Comparison of ENCODE assay signal across 1 cellular context in genomic region chr11:120182790-120183491, GRCh38.
TF ChIP-seq lines count a peak whose summit lies in the region.

No MANE protein-coding gene starts in this region.

TF ChIP-seq in GM23338, 12 proteins besides CTCF, POLR2A, EP300 and RAD21:
- TF ChIP-seq, protein P1, sequence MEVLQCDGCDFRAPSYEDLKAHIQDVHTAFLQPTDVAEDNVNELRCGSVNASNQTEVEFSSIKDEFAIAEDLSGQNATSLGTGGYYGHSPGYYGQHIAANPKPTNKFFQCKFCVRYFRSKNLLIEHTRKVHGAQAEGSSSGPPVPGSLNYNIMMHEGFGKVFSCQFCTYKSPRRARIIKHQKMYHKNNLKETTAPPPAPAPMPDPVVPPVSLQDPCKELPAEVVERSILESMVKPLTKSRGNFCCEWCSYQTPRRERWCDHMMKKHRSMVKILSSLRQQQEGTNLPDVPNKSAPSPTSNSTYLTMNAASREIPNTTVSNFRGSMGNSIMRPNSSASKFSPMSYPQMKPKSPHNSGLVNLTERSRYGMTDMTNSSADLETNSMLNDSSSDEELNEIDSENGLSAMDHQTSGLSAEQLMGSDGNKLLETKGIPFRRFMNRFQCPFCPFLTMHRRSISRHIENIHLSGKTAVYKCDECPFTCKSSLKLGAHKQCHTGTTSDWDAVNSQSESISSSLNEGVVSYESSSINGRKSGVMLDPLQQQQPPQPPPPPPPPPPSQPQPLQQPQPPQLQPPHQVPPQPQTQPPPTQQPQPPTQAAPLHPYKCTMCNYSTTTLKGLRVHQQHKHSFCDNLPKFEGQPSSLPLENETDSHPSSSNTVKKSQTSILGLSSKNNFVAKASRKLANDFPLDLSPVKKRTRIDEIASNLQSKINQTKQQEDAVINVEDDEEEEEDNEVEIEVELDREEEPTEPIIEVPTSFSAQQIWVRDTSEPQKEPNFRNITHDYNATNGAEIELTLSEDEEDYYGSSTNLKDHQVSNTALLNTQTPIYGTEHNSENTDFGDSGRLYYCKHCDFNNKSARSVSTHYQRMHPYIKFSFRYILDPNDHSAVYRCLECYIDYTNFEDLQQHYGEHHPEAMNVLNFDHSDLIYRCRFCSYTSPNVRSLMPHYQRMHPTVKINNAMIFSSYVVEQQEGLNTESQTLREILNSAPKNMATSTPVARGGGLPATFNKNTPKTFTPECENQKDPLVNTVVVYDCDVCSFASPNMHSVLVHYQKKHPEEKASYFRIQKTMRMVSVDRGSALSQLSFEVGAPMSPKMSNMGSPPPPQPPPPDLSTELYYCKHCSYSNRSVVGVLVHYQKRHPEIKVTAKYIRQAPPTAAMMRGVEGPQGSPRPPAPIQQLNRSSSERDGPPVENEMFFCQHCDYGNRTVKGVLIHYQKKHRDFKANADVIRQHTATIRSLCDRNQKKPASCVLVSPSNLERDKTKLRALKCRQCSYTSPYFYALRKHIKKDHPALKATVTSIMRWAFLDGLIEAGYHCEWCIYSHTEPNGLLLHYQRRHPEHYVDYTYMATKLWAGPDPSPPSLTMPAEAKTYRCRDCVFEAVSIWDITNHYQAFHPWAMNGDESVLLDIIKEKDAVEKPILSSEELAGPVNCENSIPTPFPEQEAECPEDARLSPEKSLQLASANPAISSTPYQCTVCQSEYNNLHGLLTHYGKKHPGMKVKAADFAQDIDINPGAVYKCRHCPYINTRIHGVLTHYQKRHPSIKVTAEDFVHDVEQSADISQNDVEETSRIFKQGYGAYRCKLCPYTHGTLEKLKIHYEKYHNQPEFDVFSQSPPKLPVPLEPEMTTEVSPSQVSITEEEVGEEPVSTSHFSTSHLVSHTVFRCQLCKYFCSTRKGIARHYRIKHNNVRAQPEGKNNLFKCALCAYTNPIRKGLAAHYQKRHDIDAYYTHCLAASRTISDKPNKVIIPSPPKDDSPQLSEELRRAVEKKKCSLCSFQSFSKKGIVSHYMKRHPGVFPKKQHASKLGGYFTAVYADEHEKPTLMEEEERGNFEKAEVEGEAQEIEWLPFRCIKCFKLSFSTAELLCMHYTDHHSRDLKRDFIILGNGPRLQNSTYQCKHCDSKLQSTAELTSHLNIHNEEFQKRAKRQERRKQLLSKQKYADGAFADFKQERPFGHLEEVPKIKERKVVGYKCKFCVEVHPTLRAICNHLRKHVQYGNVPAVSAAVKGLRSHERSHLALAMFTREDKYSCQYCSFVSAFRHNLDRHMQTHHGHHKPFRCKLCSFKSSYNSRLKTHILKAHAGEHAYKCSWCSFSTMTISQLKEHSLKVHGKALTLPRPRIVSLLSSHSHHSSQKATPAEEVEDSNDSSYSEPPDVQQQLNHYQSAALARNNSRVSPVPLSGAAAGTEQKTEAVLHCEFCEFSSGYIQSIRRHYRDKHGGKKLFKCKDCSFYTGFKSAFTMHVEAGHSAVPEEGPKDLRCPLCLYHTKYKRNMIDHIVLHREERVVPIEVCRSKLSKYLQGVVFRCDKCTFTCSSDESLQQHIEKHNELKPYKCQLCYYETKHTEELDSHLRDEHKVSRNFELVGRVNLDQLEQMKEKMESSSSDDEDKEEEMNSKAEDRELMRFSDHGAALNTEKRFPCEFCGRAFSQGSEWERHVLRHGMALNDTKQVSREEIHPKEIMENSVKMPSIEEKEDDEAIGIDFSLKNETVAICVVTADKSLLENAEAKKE (CRISPR knock-in tag; IDR thresholded peaks at IDR 0.05): no peak
- TF ChIP-seq EZH2phosphoT487 (IDR thresholded peaks at IDR 0.05; ENCODE audit: unreplicated experiment): no peak
- TF ChIP-seq EZH2 (IDR thresholded peaks at IDR 0.05; ENCODE audit: low read depth, unreplicated experiment): no peak
- TF ChIP-seq NANOG (IDR thresholded peaks at IDR 0.05; ENCODE audit: borderline replicate concordance): no peak
- no peak for TF ChIP-seq STAT1 (IDR thresholded peaks at IDR 0.05; ENCODE audit: unreplicated experiment)
- no peak for TF ChIP-seq CREB1 (CRISPR knock-in tag; IDR thresholded peaks at IDR 0.05; ENCODE audit: low read depth)
- TF ChIP-seq, protein P2, sequence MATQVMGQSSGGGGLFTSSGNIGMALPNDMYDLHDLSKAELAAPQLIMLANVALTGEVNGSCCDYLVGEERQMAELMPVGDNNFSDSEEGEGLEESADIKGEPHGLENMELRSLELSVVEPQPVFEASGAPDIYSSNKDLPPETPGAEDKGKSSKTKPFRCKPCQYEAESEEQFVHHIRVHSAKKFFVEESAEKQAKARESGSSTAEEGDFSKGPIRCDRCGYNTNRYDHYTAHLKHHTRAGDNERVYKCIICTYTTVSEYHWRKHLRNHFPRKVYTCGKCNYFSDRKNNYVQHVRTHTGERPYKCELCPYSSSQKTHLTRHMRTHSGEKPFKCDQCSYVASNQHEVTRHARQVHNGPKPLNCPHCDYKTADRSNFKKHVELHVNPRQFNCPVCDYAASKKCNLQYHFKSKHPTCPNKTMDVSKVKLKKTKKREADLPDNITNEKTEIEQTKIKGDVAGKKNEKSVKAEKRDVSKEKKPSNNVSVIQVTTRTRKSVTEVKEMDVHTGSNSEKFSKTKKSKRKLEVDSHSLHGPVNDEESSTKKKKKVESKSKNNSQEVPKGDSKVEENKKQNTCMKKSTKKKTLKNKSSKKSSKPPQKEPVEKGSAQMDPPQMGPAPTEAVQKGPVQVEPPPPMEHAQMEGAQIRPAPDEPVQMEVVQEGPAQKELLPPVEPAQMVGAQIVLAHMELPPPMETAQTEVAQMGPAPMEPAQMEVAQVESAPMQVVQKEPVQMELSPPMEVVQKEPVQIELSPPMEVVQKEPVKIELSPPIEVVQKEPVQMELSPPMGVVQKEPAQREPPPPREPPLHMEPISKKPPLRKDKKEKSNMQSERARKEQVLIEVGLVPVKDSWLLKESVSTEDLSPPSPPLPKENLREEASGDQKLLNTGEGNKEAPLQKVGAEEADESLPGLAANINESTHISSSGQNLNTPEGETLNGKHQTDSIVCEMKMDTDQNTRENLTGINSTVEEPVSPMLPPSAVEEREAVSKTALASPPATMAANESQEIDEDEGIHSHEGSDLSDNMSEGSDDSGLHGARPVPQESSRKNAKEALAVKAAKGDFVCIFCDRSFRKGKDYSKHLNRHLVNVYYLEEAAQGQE (IDR thresholded peaks at IDR 0.05; ENCODE audit: unreplicated experiment): no peak
- no peak for TF ChIP-seq ZNF114 (CRISPR knock-in tag; IDR thresholded peaks at IDR 0.05)
- no peak for TF ChIP-seq POLR2AphosphoS5 (IDR thresholded peaks at IDR 0.05; ENCODE audit: low read depth)
- no peak for TF ChIP-seq ZNF331 (CRISPR knock-in tag; IDR thresholded peaks at IDR 0.05; ENCODE audit: low read depth)
- no peak for TF ChIP-seq JUNB (IDR thresholded peaks at IDR 0.05; ENCODE audit: unreplicated experiment)
- TF ChIP-seq, protein P3, sequence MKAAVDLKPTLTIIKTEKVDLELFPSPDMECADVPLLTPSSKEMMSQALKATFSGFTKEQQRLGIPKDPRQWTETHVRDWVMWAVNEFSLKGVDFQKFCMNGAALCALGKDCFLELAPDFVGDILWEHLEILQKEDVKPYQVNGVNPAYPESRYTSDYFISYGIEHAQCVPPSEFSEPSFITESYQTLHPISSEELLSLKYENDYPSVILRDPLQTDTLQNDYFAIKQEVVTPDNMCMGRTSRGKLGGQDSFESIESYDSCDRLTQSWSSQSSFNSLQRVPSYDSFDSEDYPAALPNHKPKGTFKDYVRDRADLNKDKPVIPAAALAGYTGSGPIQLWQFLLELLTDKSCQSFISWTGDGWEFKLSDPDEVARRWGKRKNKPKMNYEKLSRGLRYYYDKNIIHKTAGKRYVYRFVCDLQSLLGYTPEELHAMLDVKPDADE (IDR thresholded peaks at IDR 0.05): no peak
